ENCODE assay signal across 16 cellular contexts in genomic region chr5:61640631-61641030, GRCh38.
DNase-seq lines count a peak whose midpoint lies in the region; ATAC-seq, FAIRE-seq and TF ChIP-seq lines count a peak whose summit lies in the region.
"Had no signal": no experiment of that assay in that cellular context is flagged by ENCODE, and none has a peak within 500 bp of the region (broad histone marks: within the 10 kb centered on the region; RNA-seq: fewer than 3 reads in every experiment).

No MANE protein-coding gene starts in this region.

- peaks cover 2% of the 10 kb centered on the region for H3K4me1 Mint-ChIP-seq in astrocyte (ENCODE audit: low read depth, unreplicated experiment)
- H3K4me1 Mint-ChIP-seq in CD8-positive, alpha-beta memory T cell: no peaks in the 10 kb centered on the region

- H3K4me1 ChIP-seq in astrocyte (ENCODE audit: insufficient read depth, low read length) (peaks cover 5% of the 10 kb centered on the region), gastrocnemius medialis (no peaks in the 10 kb centered on the region)
- H3K4me1 ChIP-seq in CD8-positive, alpha-beta memory T cell (ENCODE audit: insufficient read depth, low read length): no peaks in the 10 kb centered on the region

- H3K4me3 ChIP-seq in astrocyte (ENCODE audit: insufficient read depth, low read depth, low read length) (no peak overlapping the region), fibroblast of pulmonary artery (replicated peaks; ENCODE audit: low read depth, low read length) (no peak overlapping the region), gastrocnemius medialis (no peak overlapping the region)
- H3K4me3 ChIP-seq in CD8-positive, alpha-beta memory T cell (ENCODE audit: low read length): no peak overlapping the region
- H3K4me3 ChIP-seq: BLaER1 treated with 17β-estradiol and CSF1 and Interleukin-3, amounts not matched to agents 10 nM and 100 nM had no signal

- in situ Hi-C loops in gastrocnemius medialis (cut with MboI; ENCODE audit: low sequenced_read_pairs in 4 of 4): no loop called here

- H4K20me1 ChIP-seq in astrocyte (ENCODE audit: insufficient read depth, low read length): no peaks in the 10 kb centered on the region
- H4K20me1 ChIP-seq: BLaER1 treated with 17β-estradiol and CSF1 and Interleukin-3, amounts not matched to agents 10 nM and 100 nM had no signal

- no peak overlapping the region for H3K4me2 ChIP-seq in astrocyte (ENCODE audit: low read length)
- H3K4me2 ChIP-seq: BLaER1 treated with 17β-estradiol and CSF1 and Interleukin-3, amounts not matched to agents 10 nM and 100 nM had no signal

- CTCF ChIA-PET in CD8-positive, alpha-beta memory T cell (lab: Charles Lee): no interaction called here

- no peak for TF ChIP-seq CTCF in astrocyte (IDR thresholded peaks at IDR 0.05; ENCODE audit: insufficient read depth, low read depth, low read length)
- TF ChIP-seq CTCF in fibroblast of pulmonary artery (IDR thresholded peaks at IDR 0.05; ENCODE audit: low read length, missing control alignments): no peak
- TF ChIP-seq CTCF in gastrocnemius medialis (IDR thresholded peaks at IDR 0.05 in 4 of 5, conservative IDR thresholded peaks at IDR 0.05 in 1 of 5): no peak

- no peak for FAIRE-seq in astrocyte (lab: Jason Lieb, UNC)
- no peak for FAIRE-seq in RCC 7860 (lab: Jason Lieb, UNC)
- FAIRE-seq: D721Med had no signal

- no peak overlapping the region for H3K9ac ChIP-seq in astrocyte (ENCODE audit: low read length)
- H3K9ac ChIP-seq: BLaER1 treated with 17β-estradiol and CSF1 and Interleukin-3, amounts not matched to agents 10 nM and 100 nM had no signal

- intact Hi-C loops in gastrocnemius medialis (cut with DNase I; ENCODE audit: low total_unique reads): no loop called here

- peaks cover 2% of the 10 kb centered on the region for H3K36me3 Mint-ChIP-seq in astrocyte (ENCODE audit: low read depth, unreplicated experiment)
- H3K36me3 Mint-ChIP-seq in CD8-positive, alpha-beta memory T cell: no peaks in the 10 kb centered on the region
- H3K36me3 Mint-ChIP-seq: CD8-positive, alpha-beta T cell had no signal

- H3K9me3 ChIP-seq in astrocyte (ENCODE audit: insufficient read depth, low read depth, low read length) (no peaks in the 10 kb centered on the region), gastrocnemius medialis (no peaks in the 10 kb centered on the region)
- no peaks in the 10 kb centered on the region for H3K9me3 ChIP-seq in CD8-positive, alpha-beta memory T cell (ENCODE audit: low read length)
- H3K9me3 ChIP-seq: BLaER1 treated with 17β-estradiol and CSF1 and Interleukin-3, amounts not matched to agents 10 nM and 100 nM had no signal

- H3K4me3 Mint-ChIP-seq in astrocyte (ENCODE audit: unreplicated experiment): no peak overlapping the region
- no peak overlapping the region for H3K4me3 Mint-ChIP-seq in CD8-positive, alpha-beta memory T cell
- H3K4me3 Mint-ChIP-seq: CD8-positive, alpha-beta T cell had no signal

- ATAC-seq in gastrocnemius medialis: no peak
- ATAC-seq: CD8-positive, alpha-beta T cell had no signal

- no peak overlapping the region for H3K27ac Mint-ChIP-seq in astrocyte (ENCODE audit: unreplicated experiment)
- no peak overlapping the region for H3K27ac Mint-ChIP-seq in CD8-positive, alpha-beta memory T cell
- H3K27ac Mint-ChIP-seq: CD8-positive, alpha-beta T cell had no signal

- TF ChIP-seq POLR2A in gastrocnemius medialis (IDR thresholded peaks at IDR 0.05): no peak

- H3K27me3 ChIP-seq in astrocyte (ENCODE audit: insufficient read depth, low read length): peaks cover 2% of the 10 kb centered on the region
- H3K27me3 ChIP-seq in CD8-positive, alpha-beta memory T cell (ENCODE audit: insufficient read depth, low read length, poor library complexity, severe bottlenecking): no peaks in the 10 kb centered on the region
- H3K27me3 ChIP-seq in gastrocnemius medialis: no peaks in the 10 kb centered on the region
- H3K27me3 ChIP-seq: BLaER1 treated with 17β-estradiol and CSF1 and Interleukin-3, amounts not matched to agents 10 nM and 100 nM had no signal

- DNase-seq in HPDE6-E6E7 (ENCODE audit: extremely low spot score) (peak; percentile 46), astrocyte (ENCODE audit: low read depth) (peak; percentile 44), fibroblast of pulmonary artery (ENCODE audit: low read depth) (peak; percentile 64), renal cortical epithelial cell (ENCODE audit: low read depth) (peak; percentile 49), gastrocnemius medialis (no peak), RCC 7860 (ENCODE audit: low spot score) (no peak)
- no peak for DNase-seq in CD8-positive, alpha-beta memory T cell
- DNase-seq: CD8-positive, alpha-beta T cell; NCI-H1436 treated with DMSO at 0.1 percent for 48 hours; NCI-H2029 treated with DMSO at 0.1 percent for 48 hours; NCI-H2171 treated with DMSO at 0.1 percent for 48 hours; NCI-H510A treated with DMSO at 0.1 percent for 48 hours; NCI-H774; RPMI8226 had no signal

- H2AFZ ChIP-seq in astrocyte (ENCODE audit: low read depth, low read length): no peak overlapping the region

- H3K27me3 Mint-ChIP-seq in astrocyte (ENCODE audit: low read depth, unreplicated experiment): peaks cover 2% of the 10 kb centered on the region
- peaks cover 4 to 11% of the 10 kb centered on the region in 2 donors for H3K27me3 Mint-ChIP-seq in CD8-positive, alpha-beta memory T cell

- no peaks in the 10 kb centered on the region for H3K9me3 Mint-ChIP-seq in astrocyte (ENCODE audit: unreplicated experiment)
- no peaks in the 10 kb centered on the region for H3K9me3 Mint-ChIP-seq in CD8-positive, alpha-beta memory T cell
- H3K9me3 Mint-ChIP-seq: CD8-positive, alpha-beta T cell had no signal

- H3K36me3 ChIP-seq in astrocyte (ENCODE audit: insufficient read depth, low read length): no peaks in the 10 kb centered on the region
- no peaks in the 10 kb centered on the region for H3K36me3 ChIP-seq in CD8-positive, alpha-beta memory T cell (ENCODE audit: insufficient read depth, low read length)
- no peaks in the 10 kb centered on the region for H3K36me3 ChIP-seq in gastrocnemius medialis
- H3K36me3 ChIP-seq: BLaER1 treated with 17β-estradiol and CSF1 and Interleukin-3, amounts not matched to agents 10 nM and 100 nM had no signal

- H3K79me2 ChIP-seq in astrocyte (ENCODE audit: insufficient read depth, low read length): no peaks in the 10 kb centered on the region

- POLR2A ChIA-PET in CD8-positive, alpha-beta memory T cell (lab: Charles Lee): no interaction called here

- H3K27ac ChIP-seq in astrocyte (ENCODE audit: low read depth, low read length): no peak overlapping the region
- H3K27ac ChIP-seq in CD8-positive, alpha-beta memory T cell (ENCODE audit: low read depth, low read length): no peak overlapping the region
- no peak overlapping the region for H3K27ac ChIP-seq in gastrocnemius medialis
- H3K27ac ChIP-seq: BLaER1 treated with 17β-estradiol and CSF1 and Interleukin-3, amounts not matched to agents 10 nM and 100 nM had no signal

Comparison
In these comparisons a context has a peak if more than half of its experiments do, and no peak if none do; other contexts are left out.
1. DNase-seq: peak in HPDE6-E6E7 (single experiment), astrocyte (single experiment), fibroblast of pulmonary artery (single experiment) and renal cortical epithelial cell (single experiment); none in CD8-positive, alpha-beta memory T cell (0 of 5), gastrocnemius medialis (0 of 2) and RCC 7860 (single experiment).